ENCODE assay signal across 8 cellular contexts in the genomic region with DNA sequence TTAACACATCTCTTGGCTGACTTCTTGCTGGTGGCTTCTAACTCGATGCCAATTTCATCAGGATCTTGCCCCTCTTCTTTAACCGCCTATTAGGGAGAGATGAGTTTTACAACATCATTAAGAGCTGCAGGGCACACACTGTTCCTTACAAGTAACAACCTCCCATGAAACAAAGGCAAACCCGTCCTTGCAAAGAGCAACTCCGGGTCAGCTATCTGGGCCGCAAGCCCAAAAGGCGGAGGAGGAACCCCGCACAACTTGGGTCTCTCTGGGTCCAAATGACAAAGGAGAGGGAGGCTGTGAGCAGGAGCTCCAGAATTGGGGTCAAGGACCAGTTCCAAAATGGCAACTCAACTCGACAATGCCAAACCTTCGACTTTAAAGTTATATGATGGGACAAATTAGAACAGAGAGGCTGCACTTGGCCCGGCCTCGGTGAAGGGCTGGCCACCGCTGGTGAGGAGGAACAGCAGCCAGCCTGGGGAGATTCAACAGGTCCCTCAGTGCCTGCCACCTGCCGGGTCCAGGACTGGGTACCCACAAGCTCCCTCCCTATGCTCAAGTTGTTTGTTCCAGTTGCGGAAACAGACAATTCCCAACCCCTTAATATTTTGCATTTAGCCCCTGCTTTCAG. TPM values are rescaled to one million over a fixed set of nuclear protein-coding genes. Genes with fewer than 3 reads are reported as not detected.
A peak's percentile ranks its signal among the peaks of the same experiment; 100 is the strongest.
DNase-seq lines count a peak whose midpoint lies in the region; ATAC-seq, FAIRE-seq and TF ChIP-seq lines count a peak whose summit lies in the region.

No MANE protein-coding gene starts in this region.

- H3K4me3 ChIP-seq in HEK293 (ENCODE audit: low read depth, low read length), result peak overlapping the region; percentile 63
- H3K4me3 ChIP-seq in iPS-11a (ENCODE audit: low read depth, low read length), result peak overlapping the region; percentile 99

- H3K9me3 ChIP-seq in HEK293 (ENCODE audit: control insufficient read depth, insufficient read depth, low read depth, low read length), result no peaks in the 10 kb centered on the region

- TF ChIP-seq CTCF in HEK293 (tag by site-specific recombination; IDR thresholded peaks at IDR 0.05), result no peak

- H3K27ac ChIP-seq in HEK293 (ENCODE audit: extremely low read depth, low read depth, low read length), result no peak overlapping the region

- peaks cover 98% of the 10 kb centered on the region for H3K36me3 Mint-ChIP-seq in activated T-helper 17 cell treated with anti-CD3 and anti-CD28 coated beads, Interleukin-2, amount 50 U/mL, for 72 hours (ENCODE audit: low read depth)
- H3K36me3 Mint-ChIP-seq in stimulated activated effector memory CD8-positive, alpha-beta T cell treated with anti-CD3 and anti-CD28 coated beads, Interleukin-12 subunit alpha, Interleukin-12 subunit beta, amount 100 ng/mL, for 72 hours, result peaks cover 100% of the 10 kb centered on the region

- CTCF ChIA-PET in HEK293 (lab: Yijun Ruan, JAX), result interaction anchor here (0.8 kb wide), 1 partner anchor 18 kb away, joined by 4 read pairs; no protein-coding TSS in a partner anchor

- peak overlapping the region; percentile 100 for H3K27ac Mint-ChIP-seq in activated T-helper 17 cell treated with anti-CD3 and anti-CD28 coated beads, Interleukin-2, amount 50 U/mL, for 72 hours
- peak overlapping the region; percentile 100 for H3K27ac Mint-ChIP-seq in stimulated activated effector memory CD8-positive, alpha-beta T cell treated with anti-CD3 and anti-CD28 coated beads, Interleukin-12 subunit alpha, Interleukin-12 subunit beta, amount 100 ng/mL, for 72 hours

- peaks cover 39% of the 10 kb centered on the region for H3K4me1 Mint-ChIP-seq in activated T-helper 17 cell treated with anti-CD3 and anti-CD28 coated beads, Interleukin-2, amount 50 U/mL, for 72 hours
- H3K4me1 Mint-ChIP-seq in stimulated activated effector memory CD8-positive, alpha-beta T cell treated with anti-CD3 and anti-CD28 coated beads, Interleukin-12 subunit alpha, Interleukin-12 subunit beta, amount 100 ng/mL, for 72 hours, result peaks cover 55% of the 10 kb centered on the region

- peaks cover 13% of the 10 kb centered on the region for H3K4me1 ChIP-seq in HEK293 (ENCODE audit: control insufficient read depth, insufficient read depth, low read length)

- no peak for FAIRE-seq in H54 (lab: Jason Lieb, UNC)

- ATAC-seq in activated T-helper 17 cell treated with anti-CD3 and anti-CD28 coated beads, Interleukin-2, amount 50 U/mL, for 72 hours (replicated peaks), result no peak
- no peak for ATAC-seq in stimulated activated effector memory CD8-positive, alpha-beta T cell treated with anti-CD3 and anti-CD28 coated beads, Interleukin-12 subunit alpha, Interleukin-12 subunit beta, amount 100 ng/mL, for 72 hours
- ATAC-seq in GM21619 (IDR thresholded peaks at IDR 0.05; ENCODE audit: unreplicated experiment), result no peak
- ATAC-seq in HG02970 (IDR thresholded peaks at IDR 0.05; ENCODE audit: low FRiP score, unreplicated experiment), result no peak

- H3K36me3 ChIP-seq in HEK293 (ENCODE audit: control insufficient read depth in 2 of 2, insufficient read depth in 1 of 2, low read length in 2 of 2), result peaks cover 22 to 74% of the 10 kb centered on the region in 2 experiments

- H3K27me3 Mint-ChIP-seq in activated T-helper 17 cell treated with anti-CD3 and anti-CD28 coated beads, Interleukin-2, amount 50 U/mL, for 72 hours, result no peaks in the 10 kb centered on the region

- TF ChIP-seq POLR2A in H54 (IDR thresholded peaks at IDR 0.05; ENCODE audit: low read depth, low read length), result no peak

- POLR2A ChIA-PET in HEK293 (lab: Yijun Ruan, JAX), result interaction anchor here (0.6 to 5.5 kb wide), 5 partner anchors 13 to 329 kb away, joined by 5 to 49 read pairs (median 6); a partner anchor contains a TSS

- no peaks in the 10 kb centered on the region for H3K9me3 Mint-ChIP-seq in activated T-helper 17 cell treated with anti-CD3 and anti-CD28 coated beads, Interleukin-2, amount 50 U/mL, for 72 hours
- no peaks in the 10 kb centered on the region for H3K9me3 Mint-ChIP-seq in stimulated activated effector memory CD8-positive, alpha-beta T cell treated with anti-CD3 and anti-CD28 coated beads, Interleukin-12 subunit alpha, Interleukin-12 subunit beta, amount 100 ng/mL, for 72 hours

- H3K4me3 Mint-ChIP-seq in activated T-helper 17 cell treated with anti-CD3 and anti-CD28 coated beads, Interleukin-2, amount 50 U/mL, for 72 hours, result peak overlapping the region; percentile 99
- H3K4me3 Mint-ChIP-seq in stimulated activated effector memory CD8-positive, alpha-beta T cell treated with anti-CD3 and anti-CD28 coated beads, Interleukin-12 subunit alpha, Interleukin-12 subunit beta, amount 100 ng/mL, for 72 hours, result peak overlapping the region; percentile 100

- no peak for DNase-seq in stimulated activated effector memory CD8-positive, alpha-beta T cell treated with anti-CD3 and anti-CD28 coated beads, Interleukin-12 subunit alpha, Interleukin-12 subunit beta, amount 100 ng/mL, for 72 hours (ENCODE audit: low spot score in 2 of 2)
- DNase-seq in activated effector memory CD4-positive, alpha-beta T cell treated with Interleukin-2 at 50 U/mL for 16 hours, result no peak
- DNase-seq in H54 (ENCODE audit: insufficient read length, low spot score), result no peak

TF ChIP-seq in HEK293, 187 proteins besides CTCF, POLR2A, EP300 and RAD21:
- no peak for TF ChIP-seq TRIM28 (IDR thresholded peaks at IDR 0.05; ENCODE audit: borderline replicate concordance, low read length)
- TF ChIP-seq ZNF335 (tag by site-specific recombination; conservative IDR thresholded peaks at IDR 0.05), result peak; percentile 25; the same call in 1 of the 2 replicates
- 0 out of 2 replicates have a peak, but pooled peaks have one; percentile 6 for TF ChIP-seq SP7 (tag by site-specific recombination; IDR thresholded peaks at IDR 0.05)
- TF ChIP-seq SCRT1 (tag by site-specific recombination; IDR thresholded peaks at IDR 0.05; ENCODE audit: borderline replicate concordance), result peak; percentile 99
- TF ChIP-seq SCRT2 (tag by site-specific recombination; IDR thresholded peaks at IDR 0.05), result peak; percentile 99
- no peak for TF ChIP-seq TCF7L2 (IDR thresholded peaks at IDR 0.05; ENCODE audit: borderline replicate concordance, low read depth, low read length)
- TF ChIP-seq GLIS2 (tag by site-specific recombination; IDR thresholded peaks at IDR 0.05), result no peak

RNA-seq across cellular contexts. Expression of a gene that starts 1.1 kb away (rescaled TPM):
- 100 to 1,000 TPM; 126 to 159 TPM for total RNA-seq in activated T-helper 17 cell treated with anti-CD3 and anti-CD28 coated beads, Interleukin-2, amount 50 U/mL, for 72 hours

RNA-seq across cellular contexts. Expression of a gene that starts 1.5 kb away (rescaled TPM):
- total RNA-seq in activated T-helper 17 cell treated with anti-CD3 and anti-CD28 coated beads, Interleukin-2, amount 50 U/mL, for 72 hours, result 100 to 1,000 TPM; 119 to 124 TPM

RNA-seq across cellular contexts. Expression of a gene that starts 53.7 kb away (rescaled TPM):
- 1 to 10 TPM in 1 of 2 donors, under 1 TPM in 1; 0.48 to 2.4 TPM for total RNA-seq in activated T-helper 17 cell treated with anti-CD3 and anti-CD28 coated beads, Interleukin-2, amount 50 U/mL, for 72 hours

RNA-seq across cellular contexts. Expression of a gene that starts 58.9 kb away (rescaled TPM):
- 10 to 100 TPM; 29.5 to 38.7 TPM for total RNA-seq in activated T-helper 17 cell treated with anti-CD3 and anti-CD28 coated beads, Interleukin-2, amount 50 U/mL, for 72 hours

RNA-seq across cellular contexts. Expression of a gene that starts 59.4 kb away (rescaled TPM):
- 1 to 10 TPM; 2.3 to 5.3 TPM for total RNA-seq in activated T-helper 17 cell treated with anti-CD3 and anti-CD28 coated beads, Interleukin-2, amount 50 U/mL, for 72 hours
